37 cellular contexts compared by ENCODE assay signal in genomic region chr19:57949296-57949695, GRCh38. TPM values are rescaled to one million over a fixed set of nuclear protein-coding genes. Genes with fewer than 3 reads are reported as not detected.
"Had no signal": no experiment of that assay in that cellular context is flagged by ENCODE, and none has a peak within 500 bp of the region (broad histone marks: within the 10 kb centered on the region; RNA-seq: fewer than 3 reads in every experiment).

No MANE protein-coding gene starts in this region.

- H3K4me2 ChIP-seq: KMS-11 had no signal

- H3K27ac ChIP-seq: KMS-11 had no signal

- H3K4me3 ChIP-seq: MG63 had no signal

- DNase-seq: Karpas-422, Kasumi-1, KG1, MG63, MM.1S, MV-4-11, NCI-H1048, NCI-H1092, NCI-H1092 treated with DMSO at 0.1 percent for 48 hours, NCI-H1105, NCI-H1105 treated with DMSO at 0.1 percent for 48 hours, NCI-H1417, NCI-H1417 treated with DMSO at 0.1 percent for 48 hours, NCI-H1436, NCI-H1436 treated with DMSO at 0.1 percent for 48 hours, NCI-H146, NCI-H1694, NCI-H1694 treated with DMSO at 0.1 percent for 48 hours, NCI-H187, NCI-H187 treated with DMSO at 0.1 percent for 48 hours, NCI-H2029, NCI-H2029 treated with DMSO at 0.1 percent for 48 hours, NCI-H2081, NCI-H2081 treated with DMSO at 0.1 percent for 48 hours, NCI-H2107, NCI-H2171, NCI-H2171 treated with DMSO at 0.1 percent for 48 hours, NCI-H2227 treated with DMSO at 0.1 percent for 48 hours, NCI-H226, NCI-H345, NCI-H446, NCI-H446 treated with DMSO at 0.1 percent for 48 hours had no signal

- H3K27me3 ChIP-seq: MG63 had no signal

- H3K9ac ChIP-seq: KMS-11 had no signal

RNA-seq across cellular contexts. Expression of gene ZNF256, which starts 1.8 kb away (rescaled TPM):
- total RNA-seq: NCI-H460 had no signal

RNA-seq across cellular contexts. Expression of gene ZNF418, which starts 14.1 kb away (rescaled TPM):
- total RNA-seq: MCF 10A, NCI-H460 had no signal

RNA-seq across cellular contexts. Expression of gene C19orf18, which starts 25.0 kb away (rescaled TPM):
- total RNA-seq: LHCN-M2, M059J, MCF 10A, NCI-H460 had no signal
